ENCODE assay signal across 1 cellular context in the genomic region with DNA sequence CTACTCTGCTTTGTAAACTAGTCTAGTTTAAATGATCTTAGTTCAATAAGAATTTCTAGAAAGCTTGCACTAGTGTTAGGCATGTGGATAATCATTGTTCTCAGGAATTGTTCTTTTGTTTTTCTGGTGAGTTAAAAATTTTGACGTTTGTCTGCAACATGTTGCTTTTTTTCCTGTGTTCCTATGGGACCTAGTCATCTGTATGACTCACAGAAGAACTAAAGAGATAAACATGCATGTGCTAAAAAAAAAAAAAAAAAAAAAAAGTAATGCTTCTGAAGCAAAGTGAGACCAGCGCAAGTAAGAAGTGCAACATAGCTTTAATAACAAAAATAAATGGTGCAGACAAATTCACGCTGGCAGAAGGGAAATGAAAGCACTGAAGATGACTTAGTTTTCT.
TF ChIP-seq lines count a peak whose summit lies in the region.

No MANE protein-coding gene starts in this region.

TF ChIP-seq in GM23338, 12 proteins besides CTCF, POLR2A, EP300 and RAD21 (continued from another document):
- TF ChIP-seq, protein P1, sequence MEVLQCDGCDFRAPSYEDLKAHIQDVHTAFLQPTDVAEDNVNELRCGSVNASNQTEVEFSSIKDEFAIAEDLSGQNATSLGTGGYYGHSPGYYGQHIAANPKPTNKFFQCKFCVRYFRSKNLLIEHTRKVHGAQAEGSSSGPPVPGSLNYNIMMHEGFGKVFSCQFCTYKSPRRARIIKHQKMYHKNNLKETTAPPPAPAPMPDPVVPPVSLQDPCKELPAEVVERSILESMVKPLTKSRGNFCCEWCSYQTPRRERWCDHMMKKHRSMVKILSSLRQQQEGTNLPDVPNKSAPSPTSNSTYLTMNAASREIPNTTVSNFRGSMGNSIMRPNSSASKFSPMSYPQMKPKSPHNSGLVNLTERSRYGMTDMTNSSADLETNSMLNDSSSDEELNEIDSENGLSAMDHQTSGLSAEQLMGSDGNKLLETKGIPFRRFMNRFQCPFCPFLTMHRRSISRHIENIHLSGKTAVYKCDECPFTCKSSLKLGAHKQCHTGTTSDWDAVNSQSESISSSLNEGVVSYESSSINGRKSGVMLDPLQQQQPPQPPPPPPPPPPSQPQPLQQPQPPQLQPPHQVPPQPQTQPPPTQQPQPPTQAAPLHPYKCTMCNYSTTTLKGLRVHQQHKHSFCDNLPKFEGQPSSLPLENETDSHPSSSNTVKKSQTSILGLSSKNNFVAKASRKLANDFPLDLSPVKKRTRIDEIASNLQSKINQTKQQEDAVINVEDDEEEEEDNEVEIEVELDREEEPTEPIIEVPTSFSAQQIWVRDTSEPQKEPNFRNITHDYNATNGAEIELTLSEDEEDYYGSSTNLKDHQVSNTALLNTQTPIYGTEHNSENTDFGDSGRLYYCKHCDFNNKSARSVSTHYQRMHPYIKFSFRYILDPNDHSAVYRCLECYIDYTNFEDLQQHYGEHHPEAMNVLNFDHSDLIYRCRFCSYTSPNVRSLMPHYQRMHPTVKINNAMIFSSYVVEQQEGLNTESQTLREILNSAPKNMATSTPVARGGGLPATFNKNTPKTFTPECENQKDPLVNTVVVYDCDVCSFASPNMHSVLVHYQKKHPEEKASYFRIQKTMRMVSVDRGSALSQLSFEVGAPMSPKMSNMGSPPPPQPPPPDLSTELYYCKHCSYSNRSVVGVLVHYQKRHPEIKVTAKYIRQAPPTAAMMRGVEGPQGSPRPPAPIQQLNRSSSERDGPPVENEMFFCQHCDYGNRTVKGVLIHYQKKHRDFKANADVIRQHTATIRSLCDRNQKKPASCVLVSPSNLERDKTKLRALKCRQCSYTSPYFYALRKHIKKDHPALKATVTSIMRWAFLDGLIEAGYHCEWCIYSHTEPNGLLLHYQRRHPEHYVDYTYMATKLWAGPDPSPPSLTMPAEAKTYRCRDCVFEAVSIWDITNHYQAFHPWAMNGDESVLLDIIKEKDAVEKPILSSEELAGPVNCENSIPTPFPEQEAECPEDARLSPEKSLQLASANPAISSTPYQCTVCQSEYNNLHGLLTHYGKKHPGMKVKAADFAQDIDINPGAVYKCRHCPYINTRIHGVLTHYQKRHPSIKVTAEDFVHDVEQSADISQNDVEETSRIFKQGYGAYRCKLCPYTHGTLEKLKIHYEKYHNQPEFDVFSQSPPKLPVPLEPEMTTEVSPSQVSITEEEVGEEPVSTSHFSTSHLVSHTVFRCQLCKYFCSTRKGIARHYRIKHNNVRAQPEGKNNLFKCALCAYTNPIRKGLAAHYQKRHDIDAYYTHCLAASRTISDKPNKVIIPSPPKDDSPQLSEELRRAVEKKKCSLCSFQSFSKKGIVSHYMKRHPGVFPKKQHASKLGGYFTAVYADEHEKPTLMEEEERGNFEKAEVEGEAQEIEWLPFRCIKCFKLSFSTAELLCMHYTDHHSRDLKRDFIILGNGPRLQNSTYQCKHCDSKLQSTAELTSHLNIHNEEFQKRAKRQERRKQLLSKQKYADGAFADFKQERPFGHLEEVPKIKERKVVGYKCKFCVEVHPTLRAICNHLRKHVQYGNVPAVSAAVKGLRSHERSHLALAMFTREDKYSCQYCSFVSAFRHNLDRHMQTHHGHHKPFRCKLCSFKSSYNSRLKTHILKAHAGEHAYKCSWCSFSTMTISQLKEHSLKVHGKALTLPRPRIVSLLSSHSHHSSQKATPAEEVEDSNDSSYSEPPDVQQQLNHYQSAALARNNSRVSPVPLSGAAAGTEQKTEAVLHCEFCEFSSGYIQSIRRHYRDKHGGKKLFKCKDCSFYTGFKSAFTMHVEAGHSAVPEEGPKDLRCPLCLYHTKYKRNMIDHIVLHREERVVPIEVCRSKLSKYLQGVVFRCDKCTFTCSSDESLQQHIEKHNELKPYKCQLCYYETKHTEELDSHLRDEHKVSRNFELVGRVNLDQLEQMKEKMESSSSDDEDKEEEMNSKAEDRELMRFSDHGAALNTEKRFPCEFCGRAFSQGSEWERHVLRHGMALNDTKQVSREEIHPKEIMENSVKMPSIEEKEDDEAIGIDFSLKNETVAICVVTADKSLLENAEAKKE (CRISPR knock-in tag; IDR thresholded peaks at IDR 0.05) = no peak
- TF ChIP-seq EZH2phosphoT487 (IDR thresholded peaks at IDR 0.05; ENCODE audit: unreplicated experiment) (no peak), CREB1 (CRISPR knock-in tag; IDR thresholded peaks at IDR 0.05; ENCODE audit: low read depth) (no peak)
TF ChIP-seq in GM23338: peak in this region for 0.
